In genomic region chr6:31412506-31412905, GRCh38 we compare ENCODE assay signal across 21 cellular contexts.
"Had no signal": no experiment of that assay in that cellular context is flagged by ENCODE, and none has a peak within 500 bp of the region (broad histone marks: within the 10 kb centered on the region; RNA-seq: fewer than 3 reads in every experiment).

No MANE protein-coding gene starts in this region.

- H3K4me3 Mint-ChIP-seq: memory B cell; naive thymus-derived CD4-positive, alpha-beta T cell had no signal

- H3K27me3 Mint-ChIP-seq: memory B cell; naive thymus-derived CD4-positive, alpha-beta T cell had no signal

- H3K27ac Mint-ChIP-seq: memory B cell had no signal

- ATAC-seq: gastrocnemius medialis; heart right ventricle; left cardiac atrium; left lung; left ventricle myocardium superior; lower lobe of right lung; naive thymus-derived CD4-positive, alpha-beta T cell had no signal

- DNase-seq: dermis blood vessel endothelial cell; dorsolateral prefrontal cortex; effector CD4-positive, alpha-beta T cell; effector memory CD4-positive, alpha-beta T cell; esophagus squamous epithelium; foreskin fibroblast; foreskin melanocyte; gastrocnemius medialis; glutamatergic neuron; head of caudate nucleus; heart right ventricle; hippocampal formation; left cardiac atrium; left lung; left ventricle myocardium superior; lower lobe of right lung; mammary epithelial cell; mesendoderm; midbrain; naive thymus-derived CD4-positive, alpha-beta T cell had no signal
